In the genomic region with DNA sequence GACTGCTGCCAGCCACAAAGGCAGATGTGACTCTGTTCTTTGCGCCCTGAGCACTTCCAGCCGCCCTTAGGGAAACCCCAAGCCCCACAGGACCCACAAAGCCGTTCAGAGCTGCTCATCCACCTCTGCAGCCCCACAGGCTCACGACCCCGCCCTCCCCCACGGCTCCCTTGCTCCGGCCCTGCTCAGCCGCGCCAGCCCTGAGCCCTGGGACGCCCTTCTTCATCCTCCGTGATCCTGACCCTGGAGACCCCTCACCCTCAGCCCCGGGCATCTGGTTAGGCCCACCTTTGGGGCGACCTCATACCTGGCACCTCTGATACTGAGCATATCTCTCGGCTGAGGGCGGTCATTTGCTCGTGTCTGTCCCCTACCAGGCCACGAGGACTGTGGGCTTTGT, we compare ENCODE assay signal across 1 cellular context.
TF ChIP-seq lines count a peak whose summit lies in the region.

No MANE protein-coding gene starts in this region.

TF ChIP-seq in GM12878, 131 proteins besides CTCF, POLR2A, EP300 and RAD21 (continued from another document):
- TF ChIP-seq ZBTB33 (IDR thresholded peaks at IDR 0.05) (no peak), E4F1 (IDR thresholded peaks at IDR 0.05; ENCODE audit: borderline replicate concordance, partially characterized antibody) (no peak), SMAD5 (IDR thresholded peaks at IDR 0.05; ENCODE audit: low read depth) (no peak), SIN3A (IDR thresholded peaks at IDR 0.05; ENCODE audit: low read depth, low read length) (no peak), TCF3 (IDR thresholded peaks at IDR 0.05; ENCODE audit: borderline replicate concordance, insufficient read depth, low read depth, low read length) (no peak), NR2C2 (IDR thresholded peaks at IDR 0.05; ENCODE audit: borderline replicate concordance, control insufficient read depth, insufficient read length, low read depth) (no peak), ZZZ3 (IDR thresholded peaks at IDR 0.05; ENCODE audit: control insufficient read depth, insufficient read length, low read depth) (no peak)
